ENCODE assay signal across 8 cellular contexts in genomic region chr9:129641751-129642585, GRCh38. TPM values are rescaled to one million over a fixed set of nuclear protein-coding genes. Genes with fewer than 3 reads are reported as not detected.
A peak's percentile ranks its signal among the peaks of the same experiment; 100 is the strongest.
DNase-seq lines count a peak whose midpoint lies in the region; ATAC-seq and TF ChIP-seq lines count a peak whose summit lies in the region.

ASB6 (minus strand) TSS chr9:129642151; CDS start chr9:129641999, 152 bp downstream.

- H3K27ac ChIP-seq in BLaER1 = peak within 1 kb of the TSS; percentile 68
- peak within 1 kb of the TSS; percentile 76 to 90 for H3K27ac ChIP-seq in left lung

- H4K20me1 ChIP-seq in BLaER1 = peaks cover 48% of the 10 kb centered on the region

- POLR2A ChIA-PET in activated CD4-positive, alpha-beta T cell treated with anti-CD3 and anti-CD28 coated beads, Interleukin-2, amount 10 ng/mL, durations not matched to agents 7 days and 5 days (lab: Charles Lee) = no interaction called here

- intact Hi-C loops in left lung (cut with DNase I) = no loop called here

- peak within 1 kb of the TSS; percentile 99 for H3K4me2 ChIP-seq in BLaER1

- peak; percentile 89 for ATAC-seq in HG03442 (IDR thresholded peaks at IDR 0.05; ENCODE audit: unreplicated experiment)
- peak; percentile 97 for ATAC-seq in left lung

- H3K27ac Mint-ChIP-seq in activated CD4-positive, alpha-beta T cell treated with anti-CD3 and anti-CD28 coated beads, Interleukin-2, amount 10 ng/mL, durations not matched to agents 7 days and 5 days = peak within 1 kb of the TSS; percentile 87

- CTCF ChIA-PET in activated CD4-positive, alpha-beta T cell treated with anti-CD3 and anti-CD28 coated beads, Interleukin-2, amount 10 ng/mL, durations not matched to agents 7 days and 5 days (lab: Charles Lee) = interaction anchor here (0.6 to 2.0 kb wide), 20 partner anchors 8 to 517 kb away, joined by 3 to 8 read pairs (median 3); partner anchors contain the start of genes C9orf50 and NTMT1

- H3K27me3 ChIP-seq in BLaER1 = no peaks in the 10 kb centered on the region
- no peaks in the 10 kb centered on the region for H3K27me3 ChIP-seq in left lung

- H3K4me1 ChIP-seq in BLaER1 (peaks cover 31% of the 10 kb centered on the region), left lung (peaks cover 8 to 28% of the 10 kb centered on the region in 2 donors)

- DNase-seq in NCI-H526 treated with DMSO at 0.1 percent for 48 hours (lab: John Stamatoyannopoulos, UW) (peak; percentile 64), dedifferentiated amniotic fluid mesenchymal stem cell (ENCODE audit: extremely low spot score) (peak; percentile 92), left lung (peak; percentile 97 to 100)
- peak; percentile 92 for DNase-seq in activated CD4-positive, alpha-beta T cell treated with anti-CD3 and anti-CD28 coated beads, Interleukin-2, amount 10 ng/mL, durations not matched to agents 7 days and 5 days
- peak; percentile 99 to 100 for DNase-seq in stimulated activated CD4-positive, alpha-beta T cell treated with anti-CD3 and anti-CD28 coated beads, Interleukin-2, amount 100 ng/mL, for 48 hours

- H3K27me3 Mint-ChIP-seq in activated CD4-positive, alpha-beta T cell treated with anti-CD3 and anti-CD28 coated beads, Interleukin-2, amount 10 ng/mL, durations not matched to agents 7 days and 5 days = no peaks in the 10 kb centered on the region

- H3K36me3 Mint-ChIP-seq in activated CD4-positive, alpha-beta T cell treated with anti-CD3 and anti-CD28 coated beads, Interleukin-2, amount 10 ng/mL, durations not matched to agents 7 days and 5 days (ENCODE audit: low read depth) = peaks cover 9% of the 10 kb centered on the region

- peak; percentile 85 for TF ChIP-seq POLR2A in GM19193 (IDR thresholded peaks at IDR 0.05; ENCODE audit: extremely low read depth, insufficient read depth, insufficient read length)

- H3K9me3 ChIP-seq in BLaER1 (no peaks in the 10 kb centered on the region), left lung (no peaks in the 10 kb centered on the region)

- peak within 1 kb of the TSS; percentile 82 for H3K4me3 ChIP-seq in BLaER1
- peak within 1 kb of the TSS; percentile 98 to 99 for H3K4me3 ChIP-seq in left lung

- peak; percentile 100 for TF ChIP-seq CTCF in left lung (IDR thresholded peaks at IDR 0.05)

- peaks cover 30% of the 10 kb centered on the region for H3K36me3 ChIP-seq in BLaER1
- H3K36me3 ChIP-seq in left lung = peaks cover 0 to 27% of the 10 kb centered on the region in 2 donors

- H3K9me3 Mint-ChIP-seq in activated CD4-positive, alpha-beta T cell treated with anti-CD3 and anti-CD28 coated beads, Interleukin-2, amount 10 ng/mL, durations not matched to agents 7 days and 5 days = no peaks in the 10 kb centered on the region

- H3K9ac ChIP-seq in BLaER1 = peak within 1 kb of the TSS; percentile 84

- peak within 1 kb of the TSS; percentile 80 for H3K4me3 Mint-ChIP-seq in activated CD4-positive, alpha-beta T cell treated with anti-CD3 and anti-CD28 coated beads, Interleukin-2, amount 10 ng/mL, durations not matched to agents 7 days and 5 days

- peaks cover 22% of the 10 kb centered on the region for H3K4me1 Mint-ChIP-seq in activated CD4-positive, alpha-beta T cell treated with anti-CD3 and anti-CD28 coated beads, Interleukin-2, amount 10 ng/mL, durations not matched to agents 7 days and 5 days

RNA-seq across cellular contexts. Expression of gene ASB6, which starts in this region (rescaled TPM):
- total RNA-seq in activated CD4-positive, alpha-beta T cell treated with anti-CD3 and anti-CD28 coated beads, Interleukin-2, amount 10 ng/mL, durations not matched to agents 7 days and 5 days = 10 to 100 TPM; 24.1 to 26.6 TPM
- total RNA-seq in left lung = 10 to 100 TPM; 15.8 to 18.0 TPM

Comparison
In these comparisons a context has a peak if more than half of its experiments do, and no peak if none do; other contexts are left out.
1. Peak in every context shown above with its lines: DNase-seq, ATAC-seq, H3K4me3 ChIP-seq and H3K27ac ChIP-seq.